Comparison of ENCODE assay signal across 29 cellular contexts in genomic region chr3:140078343-140078742, GRCh38.
"Had no signal": no experiment of that assay in that cellular context is flagged by ENCODE, and none has a peak within 500 bp of the region (broad histone marks: within the 10 kb centered on the region; RNA-seq: fewer than 3 reads in every experiment).

No MANE protein-coding gene starts in this region.

- DNase-seq: activated B cell treated with CpG ODN at 0.5 μM for 24 hours; activated CD4-positive, alpha-beta T cell treated with anti-CD3 and anti-CD28 coated beads for 48 hours; activated CD4-positive, alpha-beta T cell treated with anti-CD3 and anti-CD28 coated beads, Interleukin-2, amount 50 U/mL, for 1 hour; activated CD4-positive, alpha-beta T cell treated with anti-CD3 and anti-CD28 coated beads, Interleukin-2, amount 50 U/mL, for 48 hours; activated CD8-positive, alpha-beta memory T cell treated with anti-CD3 and anti-CD28 coated beads for 24 hours; activated CD8-positive, alpha-beta T cell treated with anti-CD3 and anti-CD28 coated beads for 36 hours; activated effector memory CD4-positive, alpha-beta T cell treated with Interleukin-2 at 50 U/mL for 16 hours; activated gamma-delta T cell treated with Interleukin-2 at 50 U/mL for 16 hours; activated naive CD4-positive, alpha-beta T cell treated with anti-CD3 and anti-CD28 coated beads, Interleukin-2, amount 50 U/mL, for 16 hours; activated naive CD4-positive, alpha-beta T cell treated with Interleukin-2 at 50 U/mL for 16 hours; activated T-cell treated with anti-CD3 and anti-CD28 coated beads, Interleukin-2, amount 50 U/mL, for 4 hours; amniotic stem cell; anterior cingulate cortex; body of pancreas; caudate nucleus; cortex of kidney; dermis blood vessel endothelial cell; effector CD4-positive, alpha-beta T cell; esophagus squamous epithelium; foreskin melanocyte; head of caudate nucleus; hippocampal formation; T1000; WERI-Rb-1 had no signal

- ATAC-seq: activated CD4-positive, CD25-positive, alpha-beta regulatory T cell treated with anti-CD3 and anti-CD28 coated beads, Interleukin-2, amount 50 U/mL, for 24 hours; activated CD8-positive, alpha-beta T cell treated with anti-CD3 and anti-CD28 coated beads for 36 hours; activated T-cell treated with anti-CD3 and anti-CD28 coated beads, Interleukin-2, amount 50 U/mL, for 4 hours; activated T-helper 17 cell treated with anti-CD3 and anti-CD28 coated beads, Interleukin-2, amount 50 U/mL, for 72 hours; body of pancreas; gastroesophageal sphincter had no signal

- H3K9me3 Mint-ChIP-seq: activated B cell treated with CpG ODN at 0.5 μM for 24 hours; activated CD8-positive, alpha-beta T cell treated with anti-CD3 and anti-CD28 coated beads for 36 hours; activated T-cell treated with anti-CD3 and anti-CD28 coated beads, Interleukin-2, amount 50 U/mL, for 4 hours; activated T-helper 17 cell treated with anti-CD3 and anti-CD28 coated beads, Interleukin-2, amount 50 U/mL, for 72 hours; T-helper 2 cell treated with Interferon-gamma antibody and Interleukin-4, amounts not matched to agents 5 μg/mL and 100 μg/mL, for 36 hours had no signal

- H3K4me1 Mint-ChIP-seq: activated B cell treated with CpG ODN at 0.5 μM for 24 hours; activated T-helper 17 cell treated with anti-CD3 and anti-CD28 coated beads, Interleukin-2, amount 50 U/mL, for 72 hours had no signal

- H3K4me3 Mint-ChIP-seq: activated B cell treated with CpG ODN at 0.5 μM for 24 hours; activated CD8-positive, alpha-beta T cell treated with anti-CD3 and anti-CD28 coated beads for 36 hours; activated naive CD8-positive, alpha-beta T cell; activated T-cell treated with anti-CD3 and anti-CD28 coated beads, Interleukin-2, amount 50 U/mL, for 4 hours; activated T-helper 17 cell treated with anti-CD3 and anti-CD28 coated beads, Interleukin-2, amount 50 U/mL, for 72 hours; T-helper 2 cell treated with Interferon-gamma antibody and Interleukin-4, amounts not matched to agents 5 μg/mL and 100 μg/mL, for 36 hours had no signal

- H3K36me3 Mint-ChIP-seq: activated naive CD8-positive, alpha-beta T cell had no signal

- H3K27ac Mint-ChIP-seq: activated B cell treated with CpG ODN at 0.5 μM for 24 hours; activated CD8-positive, alpha-beta T cell treated with anti-CD3 and anti-CD28 coated beads for 36 hours; activated naive CD8-positive, alpha-beta T cell; activated T-helper 17 cell treated with anti-CD3 and anti-CD28 coated beads, Interleukin-2, amount 50 U/mL, for 72 hours; T-helper 2 cell treated with Interferon-gamma antibody and Interleukin-4, amounts not matched to agents 5 μg/mL and 100 μg/mL, for 36 hours had no signal
